ENCODE assay signal across 15 cellular contexts in genomic region chr17:21024024-21024423, GRCh38. TPM values are rescaled to one million over a fixed set of nuclear protein-coding genes. Genes with fewer than 3 reads are reported as not detected.
DNase-seq lines count a peak whose midpoint lies in the region; ATAC-seq and TF ChIP-seq lines count a peak whose summit lies in the region.
"Had no signal": no experiment of that assay in that cellular context is flagged by ENCODE, and none has a peak within 500 bp of the region (broad histone marks: within the 10 kb centered on the region; RNA-seq: fewer than 3 reads in every experiment).

No MANE protein-coding gene starts in this region.

- TF ChIP-seq CTCF in gastroesophageal sphincter (IDR thresholded peaks at IDR 0.05), result no peak

- TF ChIP-seq EP300 in gastroesophageal sphincter (IDR thresholded peaks at IDR 0.05), result no peak

- H3K4me3 Mint-ChIP-seq in activated T-cell treated with anti-CD3 and anti-CD28 coated beads, Interleukin-2, amount 50 U/mL, for 24 hours, result no peak overlapping the region
- no peak overlapping the region for H3K4me3 Mint-ChIP-seq in activated CD4-positive, alpha-beta memory T cell treated with anti-CD3 and anti-CD28 coated beads for 36 hours
- no peak overlapping the region for H3K4me3 Mint-ChIP-seq in stimulated activated memory B cell treated with anti-CD40 and anti-IgM and Interleukin-4, amounts not matched to agents 10 μg/mL and 1 μg/mL and 100 μg/mL, for 72 hours

- intact Hi-C loops in activated CD4-positive, alpha-beta memory T cell treated with anti-CD3 and anti-CD28 coated beads for 36 hours (cut with micrococcal nuclease), result no loop called here

- POLR2A ChIA-PET in activated CD4-positive, alpha-beta memory T cell treated with anti-CD3 and anti-CD28 coated beads for 36 hours (lab: Charles Lee), result interaction anchor here (0.9 kb wide), 1 partner anchor 17 kb away, joined by 3 read pairs; no protein-coding TSS in a partner anchor

- H3K4me1 Mint-ChIP-seq in activated T-cell treated with anti-CD3 and anti-CD28 coated beads, Interleukin-2, amount 50 U/mL, for 24 hours (ENCODE audit: low read depth), result peaks cover 55% of the 10 kb centered on the region
- H3K4me1 Mint-ChIP-seq in activated CD4-positive, alpha-beta memory T cell treated with anti-CD3 and anti-CD28 coated beads for 36 hours (ENCODE audit: low read depth), result peaks cover 47% of the 10 kb centered on the region
- peaks cover 61% of the 10 kb centered on the region for H3K4me1 Mint-ChIP-seq in stimulated activated memory B cell treated with anti-CD40 and anti-IgM and Interleukin-4, amounts not matched to agents 10 μg/mL and 1 μg/mL and 100 μg/mL, for 72 hours

- no peak for DNase-seq in activated T-cell treated with anti-CD3 and anti-CD28 coated beads, Interleukin-2, amount 50 U/mL, for 24 hours
- DNase-seq in activated T-cell treated with anti-CD3 and anti-CD28 coated beads, Interleukin-2, amount 50 U/mL, for 1 hour, result no peak
- no peak for DNase-seq in activated CD4-positive, alpha-beta memory T cell treated with anti-CD3 and anti-CD28 coated beads for 36 hours
- no peak for DNase-seq in HT-29 (ENCODE audit: low spot score)
- DNase-seq: activated T-cell treated with anti-CD3 and anti-CD28 coated beads, Interleukin-2, amount 50 U/mL, for 48 hours; central memory CD4-positive, alpha-beta T cell; hippocampal formation; Karpas-422; NCI-H1930; nucleus accumbens had no signal

- H3K36me3 ChIP-seq in gastroesophageal sphincter, result peaks cover 0 to 66% of the 10 kb centered on the region in 2 donors

- no peaks in the 10 kb centered on the region for H3K27me3 ChIP-seq in gastroesophageal sphincter
- H3K27me3 ChIP-seq: tibial nerve had no signal

- CTCF ChIA-PET in activated CD4-positive, alpha-beta memory T cell treated with anti-CD3 and anti-CD28 coated beads for 36 hours (lab: Charles Lee), result interaction anchor here (1.3 to 2.1 kb wide), 2 partner anchors 20 to 75 kb away, joined by 5 to 7 read pairs; partner anchors contain the start of gene USP22

- H3K27me3 Mint-ChIP-seq in activated T-cell treated with anti-CD3 and anti-CD28 coated beads, Interleukin-2, amount 50 U/mL, for 24 hours, result no peaks in the 10 kb centered on the region
- H3K27me3 Mint-ChIP-seq in activated CD4-positive, alpha-beta memory T cell treated with anti-CD3 and anti-CD28 coated beads for 36 hours, result no peaks in the 10 kb centered on the region
- H3K27me3 Mint-ChIP-seq in stimulated activated memory B cell treated with anti-CD40 and anti-IgM and Interleukin-4, amounts not matched to agents 10 μg/mL and 1 μg/mL and 100 μg/mL, for 72 hours, result no peaks in the 10 kb centered on the region

- H3K9me3 Mint-ChIP-seq in activated T-cell treated with anti-CD3 and anti-CD28 coated beads, Interleukin-2, amount 50 U/mL, for 24 hours, result no peaks in the 10 kb centered on the region
- no peaks in the 10 kb centered on the region for H3K9me3 Mint-ChIP-seq in activated CD4-positive, alpha-beta memory T cell treated with anti-CD3 and anti-CD28 coated beads for 36 hours
- H3K9me3 Mint-ChIP-seq in stimulated activated memory B cell treated with anti-CD40 and anti-IgM and Interleukin-4, amounts not matched to agents 10 μg/mL and 1 μg/mL and 100 μg/mL, for 72 hours, result no peaks in the 10 kb centered on the region

- peaks cover 95% of the 10 kb centered on the region for H3K36me3 Mint-ChIP-seq in activated T-cell treated with anti-CD3 and anti-CD28 coated beads, Interleukin-2, amount 50 U/mL, for 24 hours (ENCODE audit: low read depth)
- H3K36me3 Mint-ChIP-seq in activated CD4-positive, alpha-beta memory T cell treated with anti-CD3 and anti-CD28 coated beads for 36 hours, result peaks cover 58% of the 10 kb centered on the region
- peaks cover 61% of the 10 kb centered on the region for H3K36me3 Mint-ChIP-seq in stimulated activated memory B cell treated with anti-CD40 and anti-IgM and Interleukin-4, amounts not matched to agents 10 μg/mL and 1 μg/mL and 100 μg/mL, for 72 hours

- peak overlapping the region; percentile 15 to 80 (median 56) for H3K27ac ChIP-seq in gastroesophageal sphincter

- 14 to 19% methylated on average over 7 to 8 of the region's 8 CpGs for WGBS in gastroesophageal sphincter (ENCODE audit: low coverage in 1 of 2), 2 donors

- ATAC-seq in gastroesophageal sphincter (no peak), HG03354 (IDR thresholded peaks at IDR 0.05; ENCODE audit: poor library complexity, severe bottlenecking, unreplicated experiment) (no peak), HG03135 (IDR thresholded peaks at IDR 0.05; ENCODE audit: unreplicated experiment) (no peak)
- ATAC-seq in stimulated activated memory B cell treated with anti-CD40 and anti-IgM and Interleukin-4, amounts not matched to agents 10 μg/mL and 1 μg/mL and 100 μg/mL, for 72 hours, result no peak

- H3K9me3 ChIP-seq in gastroesophageal sphincter, result no peaks in the 10 kb centered on the region
- H3K9me3 ChIP-seq: tibial nerve had no signal

- H3K4me3 ChIP-seq in gastroesophageal sphincter, result no peak overlapping the region
- H3K4me3 ChIP-seq: tibial nerve had no signal

- peak overlapping the region; percentile 88 for H3K27ac Mint-ChIP-seq in activated T-cell treated with anti-CD3 and anti-CD28 coated beads, Interleukin-2, amount 50 U/mL, for 24 hours
- H3K27ac Mint-ChIP-seq in activated CD4-positive, alpha-beta memory T cell treated with anti-CD3 and anti-CD28 coated beads for 36 hours, result peak overlapping the region; percentile 61
- peak overlapping the region; percentile 40 for H3K27ac Mint-ChIP-seq in stimulated activated memory B cell treated with anti-CD40 and anti-IgM and Interleukin-4, amounts not matched to agents 10 μg/mL and 1 μg/mL and 100 μg/mL, for 72 hours

- TF ChIP-seq POLR2A in gastroesophageal sphincter (IDR thresholded peaks at IDR 0.05), result no peak

- H3K4me1 ChIP-seq in gastroesophageal sphincter, result peaks cover 18 to 97% (median 23%) of the 10 kb centered on the region in 3 donors

RNA-seq across cellular contexts. Expression of gene USP22, which starts 18.8 kb away (rescaled TPM):
- 100 to 1,000 TPM; 120 to 124 TPM for total RNA-seq in activated CD4-positive, alpha-beta memory T cell treated with anti-CD3 and anti-CD28 coated beads for 36 hours
- total RNA-seq in gastroesophageal sphincter, result 100 to 1,000 TPM; 101 to 128 (median 104) TPM
- total RNA-seq in HT-29 (2014; rRNA removed; shearing (Covaris generic)), result 94.3 and 110 TPM in 2 replicates
